In genomic region chr1:108843390-108844188, GRCh38 we compare ENCODE assay signal across 16 cellular contexts. TPM values are rescaled to one million over a fixed set of nuclear protein-coding genes. Genes with fewer than 3 reads are reported as not detected.
"Had no signal": no experiment of that assay in that cellular context is flagged by ENCODE, and none has a peak within 500 bp of the region (broad histone marks: within the 10 kb centered on the region; RNA-seq: fewer than 3 reads in every experiment).

No MANE protein-coding gene starts in this region.

- H3K4me3 ChIP-seq: lower lobe of right lung, neural progenitor cell, vagina had no signal

- ATAC-seq: activated CD4-positive, alpha-beta T cell treated with anti-CD3 and anti-CD28 coated beads for 36 hours; left colon; lower lobe of right lung; stimulated activated effector memory CD8-positive, alpha-beta T cell treated with anti-CD3 and anti-CD28 coated beads, Interleukin-12 subunit alpha, Interleukin-12 subunit beta, amount 100 ng/mL, for 72 hours had no signal

- H3K4me3 Mint-ChIP-seq: activated CD4-positive, alpha-beta memory T cell treated with anti-CD3 and anti-CD28 coated beads for 36 hours; activated CD4-positive, alpha-beta T cell treated with anti-CD3 and anti-CD28 coated beads for 36 hours; activated T-cell treated with anti-CD3 and anti-CD28 coated beads, Interleukin-2, amount 50 U/mL, for 24 hours; immature natural killer cell; mesothelial cell of epicardium; neural progenitor cell; stimulated activated effector memory CD8-positive, alpha-beta T cell treated with anti-CD3 and anti-CD28 coated beads, Interleukin-12 subunit alpha, Interleukin-12 subunit beta, amount 100 ng/mL, for 72 hours; T-helper 1 cell treated with Interleukin-12 subunit alpha and Interleukin-12 subunit beta and Interleukin-4 antibody, amounts not matched to agents 30 μg/mL and 1 μg/mL, for 36 hours had no signal

- H3K9me3 Mint-ChIP-seq: activated CD4-positive, alpha-beta memory T cell treated with anti-CD3 and anti-CD28 coated beads for 36 hours; activated T-cell treated with anti-CD3 and anti-CD28 coated beads, Interleukin-2, amount 50 U/mL, for 24 hours; immature natural killer cell; neural progenitor cell; stimulated activated effector memory CD8-positive, alpha-beta T cell treated with anti-CD3 and anti-CD28 coated beads, Interleukin-12 subunit alpha, Interleukin-12 subunit beta, amount 100 ng/mL, for 72 hours; T-helper 1 cell treated with Interleukin-12 subunit alpha and Interleukin-12 subunit beta and Interleukin-4 antibody, amounts not matched to agents 30 μg/mL and 1 μg/mL, for 36 hours had no signal

- H3K4me1 Mint-ChIP-seq: activated CD4-positive, alpha-beta T cell treated with anti-CD3 and anti-CD28 coated beads for 36 hours; immature natural killer cell; stimulated activated effector memory CD8-positive, alpha-beta T cell treated with anti-CD3 and anti-CD28 coated beads, Interleukin-12 subunit alpha, Interleukin-12 subunit beta, amount 100 ng/mL, for 72 hours had no signal

- H3K36me3 ChIP-seq: lower lobe of right lung, neural progenitor cell, vagina had no signal

- DNase-seq: activated CD4-positive, alpha-beta memory T cell treated with anti-CD3 and anti-CD28 coated beads for 36 hours; activated CD4-positive, alpha-beta T cell treated with anti-CD3 and anti-CD28 coated beads for 36 hours; activated naive CD4-positive, alpha-beta T cell treated with anti-CD3 and anti-CD28 coated beads, Interleukin-2, amount 50 U/mL, for 16 hours; activated T-cell treated with anti-CD3 and anti-CD28 coated beads, Interleukin-2, amount 50 U/mL, for 24 hours; erythroblast; immature natural killer cell; left colon; lower lobe of right lung had no signal

- H3K27ac Mint-ChIP-seq: activated CD4-positive, alpha-beta memory T cell treated with anti-CD3 and anti-CD28 coated beads for 36 hours; activated CD4-positive, alpha-beta T cell treated with anti-CD3 and anti-CD28 coated beads for 36 hours; activated T-cell treated with anti-CD3 and anti-CD28 coated beads, Interleukin-2, amount 50 U/mL, for 24 hours; immature natural killer cell; mesothelial cell of epicardium; neural progenitor cell; stimulated activated effector memory CD8-positive, alpha-beta T cell treated with anti-CD3 and anti-CD28 coated beads, Interleukin-12 subunit alpha, Interleukin-12 subunit beta, amount 100 ng/mL, for 72 hours; T-helper 1 cell treated with Interleukin-12 subunit alpha and Interleukin-12 subunit beta and Interleukin-4 antibody, amounts not matched to agents 30 μg/mL and 1 μg/mL, for 36 hours had no signal

- H3K36me3 Mint-ChIP-seq: activated CD4-positive, alpha-beta memory T cell treated with anti-CD3 and anti-CD28 coated beads for 36 hours; immature natural killer cell; mesothelial cell of epicardium; neural progenitor cell; stimulated activated effector memory CD8-positive, alpha-beta T cell treated with anti-CD3 and anti-CD28 coated beads, Interleukin-12 subunit alpha, Interleukin-12 subunit beta, amount 100 ng/mL, for 72 hours had no signal

- FAIRE-seq: colon had no signal

- H3K27ac ChIP-seq: lower lobe of right lung, neural progenitor cell had no signal

- H2AFZ ChIP-seq: neural progenitor cell had no signal

- H3K9ac ChIP-seq: neural progenitor cell had no signal

- H3K27me3 ChIP-seq: neural progenitor cell, vagina had no signal

- H3K4me1 ChIP-seq: lower lobe of right lung had no signal

- H3K27me3 Mint-ChIP-seq: activated CD4-positive, alpha-beta memory T cell treated with anti-CD3 and anti-CD28 coated beads for 36 hours; activated CD4-positive, alpha-beta T cell treated with anti-CD3 and anti-CD28 coated beads for 36 hours; activated T-cell treated with anti-CD3 and anti-CD28 coated beads, Interleukin-2, amount 50 U/mL, for 24 hours had no signal

- H3K9me3 ChIP-seq: lower lobe of right lung, vagina had no signal

RNA-seq across cellular contexts. Expression of gene AKNAD1, which starts 13.3 kb away (rescaled TPM):
- total RNA-seq: activated CD4-positive, alpha-beta memory T cell treated with anti-CD3 and anti-CD28 coated beads for 36 hours; activated CD4-positive, alpha-beta T cell treated with anti-CD3 and anti-CD28 coated beads for 36 hours; cardiac septum; left colon; mesothelial cell of epicardium; pulmonary artery endothelial cell had no signal
- polyA plus RNA-seq: immature natural killer cell had no signal
